Comparison of ENCODE assay signal across 21 cellular contexts in the genomic region with DNA sequence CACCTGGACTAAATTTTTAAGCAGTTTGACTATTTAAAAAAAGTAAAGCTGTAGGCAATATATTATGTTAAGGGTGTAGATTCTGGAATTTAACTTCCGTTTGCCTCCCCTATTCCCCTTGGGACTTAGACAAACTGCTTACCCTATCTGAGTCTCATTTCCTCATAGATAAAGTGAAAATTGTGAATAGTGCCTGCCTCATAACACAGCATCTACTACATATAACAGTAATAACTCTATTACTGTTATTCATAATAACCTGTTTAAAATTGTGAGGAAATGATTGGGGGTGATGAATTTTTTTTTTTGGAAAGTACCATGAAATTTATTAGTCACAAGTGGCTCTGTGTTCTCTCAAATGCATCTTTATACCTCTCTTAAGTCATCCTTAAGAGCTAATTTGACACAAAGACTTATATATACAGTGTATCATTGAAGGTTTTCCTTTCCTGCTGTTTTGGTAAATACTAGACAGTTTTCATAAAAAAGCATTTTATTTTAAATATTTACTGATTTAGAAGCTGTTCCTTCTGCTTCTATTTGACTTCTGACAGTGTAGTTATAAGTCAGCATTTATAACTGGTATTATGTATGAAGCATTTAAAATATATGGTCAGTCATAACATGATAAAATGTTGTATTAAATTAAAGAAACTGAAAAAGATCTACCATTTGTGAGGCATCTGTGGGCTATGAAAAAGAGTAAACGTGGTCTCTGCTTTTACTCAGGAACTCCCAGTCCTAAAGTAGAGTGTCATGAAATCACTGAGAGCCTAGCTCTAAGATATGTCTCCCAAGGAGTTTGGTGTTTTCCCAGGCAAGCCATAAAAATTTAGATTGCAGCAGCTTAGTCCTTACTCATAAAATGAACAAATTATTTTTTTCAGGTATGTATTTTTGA. TPM values are rescaled to one million over a fixed set of nuclear protein-coding genes. Genes with fewer than 3 reads are reported as not detected.
DNase-seq lines count a peak whose midpoint lies in the region; ATAC-seq and TF ChIP-seq lines count a peak whose summit lies in the region.
"Had no signal": no experiment of that assay in that cellular context is flagged by ENCODE, and none has a peak within 500 bp of the region (broad histone marks: within the 10 kb centered on the region; RNA-seq: fewer than 3 reads in every experiment).

No MANE protein-coding gene starts in this region.

- peaks cover 27% of the 10 kb centered on the region for H3K36me3 Mint-ChIP-seq in memory B cell

- H3K27me3 ChIP-seq in breast epithelium (no peaks in the 10 kb centered on the region), mesenchymal stem cell (ENCODE audit: control insufficient read depth in 1 of 2, insufficient read depth in 1 of 2, low read length in 2 of 2) (no peaks in the 10 kb centered on the region)
- H3K27me3 ChIP-seq: heart right ventricle, sigmoid colon had no signal

- H4K8ac ChIP-seq in mesenchymal stem cell (ENCODE audit: low read length), result no peak overlapping the region

- H3K18ac ChIP-seq in mesenchymal stem cell (ENCODE audit: low read depth in 1 of 2, low read length in 2 of 2), result no peak overlapping the region

- no peak overlapping the region for H2BK12ac ChIP-seq in mesenchymal stem cell (ENCODE audit: low read length in 2 of 2)

- no peak for TF ChIP-seq POLR2A in breast epithelium (IDR thresholded peaks at IDR 0.05)

- H3K4me1 ChIP-seq in breast epithelium, result peaks cover 0 to 4% of the 10 kb centered on the region in 2 donors
- H3K4me1 ChIP-seq in mesenchymal stem cell (ENCODE audit: control insufficient read depth, insufficient read depth, low read depth, low read length), result no peaks in the 10 kb centered on the region

- H3K23ac ChIP-seq in mesenchymal stem cell (ENCODE audit: low read length in 2 of 2), result no peak overlapping the region

- H3K27ac Mint-ChIP-seq in memory B cell, result peak overlapping the region; percentile 49
- H3K27ac Mint-ChIP-seq: T-helper 17 cell had no signal

- H3K27me3 Mint-ChIP-seq in memory B cell, result no peaks in the 10 kb centered on the region
- H3K27me3 Mint-ChIP-seq: IgD-negative memory B cell, T-helper 17 cell had no signal

- ATAC-seq in GM18868 (IDR thresholded peaks at IDR 0.05; ENCODE audit: unreplicated experiment) (peak; percentile 73), HG03378 (IDR thresholded peaks at IDR 0.05; ENCODE audit: unreplicated experiment) (peak; percentile 63), memory B cell (ENCODE audit: low read depth) (peak; percentile 37)
- ATAC-seq: heart right ventricle, T-helper 17 cell had no signal

- H3K79me1 ChIP-seq in mesenchymal stem cell (replicated peaks; ENCODE audit: low read length, poor library complexity, severe bottlenecking), result peaks cover 4% of the 10 kb centered on the region

- no peak overlapping the region for H3K9ac ChIP-seq in mesenchymal stem cell (ENCODE audit: low read length)

- no peak overlapping the region for H3K4me2 ChIP-seq in mesenchymal stem cell (ENCODE audit: low read length, poor library complexity, severe bottlenecking)

- H3K14ac ChIP-seq in mesenchymal stem cell (ENCODE audit: low read length in 2 of 2), result no peak overlapping the region

- H3K36me3 ChIP-seq in breast epithelium (peaks cover 11% of the 10 kb centered on the region), mesenchymal stem cell (ENCODE audit: control insufficient read depth in 1 of 2, insufficient read depth in 2 of 2, low read depth in 1 of 2, low read length in 2 of 2) (peaks cover 7 to 45% of the 10 kb centered on the region in 2 experiments)

- H3K27ac ChIP-seq in breast epithelium, result no peak overlapping the region
- H3K27ac ChIP-seq in mesenchymal stem cell (ENCODE audit: low read length, poor library complexity, severe bottlenecking), result no peak overlapping the region
- H3K27ac ChIP-seq: heart right ventricle, sigmoid colon had no signal

- 100% methylated on average over 1 of the region's 2 CpGs for WGBS in mesenchymal stem cell

- no peak overlapping the region for H2BK5ac ChIP-seq in mesenchymal stem cell (ENCODE audit: low read depth, low read length, poor library complexity, severe bottlenecking)

- H2AK5ac ChIP-seq in mesenchymal stem cell (ENCODE audit: low read length, severe bottlenecking), result no peak overlapping the region

- TF ChIP-seq CTCF in GM10266 (IDR thresholded peaks at IDR 0.05; ENCODE audit: control insufficient read depth, insufficient read depth, low read depth, missing control alignments), result no peak
- no peak for TF ChIP-seq CTCF in breast epithelium (IDR thresholded peaks at IDR 0.05)

- DNase-seq in GM10266 (ENCODE audit: extremely low spot score) (peak; percentile 11), memory B cell (ENCODE audit: low spot score in 2 of 2) (no peak), breast epithelium (ENCODE audit: low spot score in 2 of 2) (no peak), mesenchymal stem cell (no peak)
- DNase-seq in stimulated activated CD4-positive, alpha-beta T cell treated with anti-CD3 and anti-CD28 coated beads, Interleukin-4, amount 100 ng/mL, for 4 hours, result no peak
- DNase-seq: activated CD4-positive, alpha-beta T cell treated with anti-CD3 and anti-CD28 coated beads, Interleukin-2, amount 50 U/mL, for 4 hours; activated gamma-delta T cell treated with Interleukin-2 at 50 U/mL for 16 hours; cerebellar nuclear complex; H7; heart right ventricle; NCI-H1092; NCI-H1930; NCI-H2227 treated with DMSO at 0.1 percent for 48 hours; NCI-H69; RPMI8226; sigmoid colon; substantia nigra; T-helper 17 cell had no signal

- H2AFZ ChIP-seq in mesenchymal stem cell (ENCODE audit: low read depth, low read length), result no peak overlapping the region

- intact Hi-C loops in breast epithelium (cut with DNase I; ENCODE audit: low total_unique reads), result no loop called here

- H3K4me3 ChIP-seq in breast epithelium (no peak overlapping the region), mesenchymal stem cell (ENCODE audit: insufficient read depth in 1 of 2, low read depth in 1 of 2, low read length in 2 of 2) (no peak overlapping the region)
- H3K4me3 ChIP-seq: heart right ventricle, sigmoid colon had no signal

- peaks cover 10% of the 10 kb centered on the region for H3K4me1 Mint-ChIP-seq in memory B cell

- H2BK15ac ChIP-seq in mesenchymal stem cell (ENCODE audit: low read depth, poor library complexity, severe bottlenecking), result no peak overlapping the region

- no peak overlapping the region for H4K91ac ChIP-seq in mesenchymal stem cell (ENCODE audit: low read length)

- no peaks in the 10 kb centered on the region for H3K9me3 Mint-ChIP-seq in memory B cell
- H3K9me3 Mint-ChIP-seq: IgD-negative memory B cell had no signal

- no peak overlapping the region for H3K4me3 Mint-ChIP-seq in memory B cell
- H3K4me3 Mint-ChIP-seq: T-helper 17 cell had no signal

- no peak overlapping the region for H2BK120ac ChIP-seq in mesenchymal stem cell (ENCODE audit: low read depth, low read length)

- no peak overlapping the region for H3K4ac ChIP-seq in mesenchymal stem cell (ENCODE audit: low read depth in 1 of 2, low read length in 2 of 2)

- peaks cover 0 to 2% of the 10 kb centered on the region in 2 donors for H3K9me3 ChIP-seq in breast epithelium
- no peaks in the 10 kb centered on the region for H3K9me3 ChIP-seq in mesenchymal stem cell (ENCODE audit: control insufficient read depth, low read length)
- H3K9me3 ChIP-seq: sigmoid colon had no signal

RNA-seq across cellular contexts. Expression of a gene that starts 46.4 kb away (rescaled TPM):
- total RNA-seq in breast epithelium, result 100 to 1,000 TPM in 1 of 3 donors, 10 to 100 TPM in 2; 48.6 to 143 (median 56.4) TPM
- polyA plus RNA-seq in mesenchymal stem cell (2013, experiment 1 of 2), result 20.9 TPM
- polyA plus RNA-seq in mesenchymal stem cell (2013, experiment 2 of 2), result 20.9 TPM
